ENCODE assay signal across 1 cellular context in the genomic region with DNA sequence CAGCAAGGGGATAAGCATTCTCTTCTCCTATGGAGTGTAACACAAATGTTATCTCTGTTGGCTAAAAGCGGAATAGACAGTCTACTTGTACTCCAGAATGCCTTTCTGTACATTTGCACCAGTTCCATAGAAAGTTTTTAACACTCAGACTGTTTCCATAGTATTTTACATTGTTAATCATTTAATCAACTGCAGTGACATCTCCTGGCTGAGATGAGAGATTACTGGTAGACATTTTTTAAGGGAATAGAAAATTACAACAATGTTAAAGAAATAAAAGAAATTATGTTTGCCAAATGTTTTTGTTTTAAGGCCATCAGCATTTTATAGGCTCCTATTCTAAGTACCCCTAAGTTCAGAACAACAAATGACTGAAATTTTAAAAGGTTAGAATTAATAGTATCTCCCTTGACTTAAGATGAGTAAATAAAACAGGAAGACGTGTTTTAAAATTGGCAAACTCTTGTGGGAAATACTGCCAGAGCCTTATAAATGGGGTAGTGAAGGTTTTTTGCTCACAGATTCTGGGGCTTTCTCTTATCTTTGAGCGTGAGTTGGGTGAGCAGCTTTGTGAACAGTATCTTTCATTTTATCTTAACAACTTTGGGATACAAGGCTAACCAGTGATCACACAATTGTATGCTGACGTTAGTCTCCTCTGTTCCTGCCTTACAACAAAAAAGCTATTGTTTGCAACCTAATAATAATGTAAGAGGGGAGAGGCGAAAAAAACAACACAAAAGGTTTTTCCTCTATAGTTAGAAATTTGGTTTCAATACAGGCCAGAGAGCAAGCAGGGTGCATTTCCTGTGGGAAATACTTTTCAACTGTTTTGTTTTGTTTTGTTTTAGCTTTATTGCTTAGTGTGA.
TF ChIP-seq lines count a peak whose summit lies in the region.

No MANE protein-coding gene starts in this region.

TF ChIP-seq in liver, 16 proteins besides CTCF, POLR2A, EP300 and RAD21 (continued from another document):
- TF ChIP-seq, protein P1, sequence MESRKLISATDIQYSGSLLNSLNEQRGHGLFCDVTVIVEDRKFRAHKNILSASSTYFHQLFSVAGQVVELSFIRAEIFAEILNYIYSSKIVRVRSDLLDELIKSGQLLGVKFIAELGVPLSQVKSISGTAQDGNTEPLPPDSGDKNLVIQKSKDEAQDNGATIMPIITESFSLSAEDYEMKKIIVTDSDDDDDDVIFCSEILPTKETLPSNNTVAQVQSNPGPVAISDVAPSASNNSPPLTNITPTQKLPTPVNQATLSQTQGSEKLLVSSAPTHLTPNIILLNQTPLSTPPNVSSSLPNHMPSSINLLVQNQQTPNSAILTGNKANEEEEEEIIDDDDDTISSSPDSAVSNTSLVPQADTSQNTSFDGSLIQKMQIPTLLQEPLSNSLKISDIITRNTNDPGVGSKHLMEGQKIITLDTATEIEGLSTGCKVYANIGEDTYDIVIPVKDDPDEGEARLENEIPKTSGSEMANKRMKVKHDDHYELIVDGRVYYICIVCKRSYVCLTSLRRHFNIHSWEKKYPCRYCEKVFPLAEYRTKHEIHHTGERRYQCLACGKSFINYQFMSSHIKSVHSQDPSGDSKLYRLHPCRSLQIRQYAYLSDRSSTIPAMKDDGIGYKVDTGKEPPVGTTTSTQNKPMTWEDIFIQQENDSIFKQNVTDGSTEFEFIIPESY (IDR thresholded peaks at IDR 0.05), result no peak
- TF ChIP-seq NR2F2 (IDR thresholded peaks at IDR 0.05) (no peak), FOXA1 (IDR thresholded peaks at IDR 0.05) (no peak), RXRA (IDR thresholded peaks at IDR 0.05) (no peak), FOXA2 (IDR thresholded peaks at IDR 0.05) (no peak), EGR1 (IDR thresholded peaks at IDR 0.05; ENCODE audit: low read depth in 2 of 2) (no peak), JUND (IDR thresholded peaks at IDR 0.05) (no peak), HNF4G (IDR thresholded peaks at IDR 0.05) (no peak), SP1 (IDR thresholded peaks at IDR 0.05) (no peak)
- TF ChIP-seq, protein P2, sequence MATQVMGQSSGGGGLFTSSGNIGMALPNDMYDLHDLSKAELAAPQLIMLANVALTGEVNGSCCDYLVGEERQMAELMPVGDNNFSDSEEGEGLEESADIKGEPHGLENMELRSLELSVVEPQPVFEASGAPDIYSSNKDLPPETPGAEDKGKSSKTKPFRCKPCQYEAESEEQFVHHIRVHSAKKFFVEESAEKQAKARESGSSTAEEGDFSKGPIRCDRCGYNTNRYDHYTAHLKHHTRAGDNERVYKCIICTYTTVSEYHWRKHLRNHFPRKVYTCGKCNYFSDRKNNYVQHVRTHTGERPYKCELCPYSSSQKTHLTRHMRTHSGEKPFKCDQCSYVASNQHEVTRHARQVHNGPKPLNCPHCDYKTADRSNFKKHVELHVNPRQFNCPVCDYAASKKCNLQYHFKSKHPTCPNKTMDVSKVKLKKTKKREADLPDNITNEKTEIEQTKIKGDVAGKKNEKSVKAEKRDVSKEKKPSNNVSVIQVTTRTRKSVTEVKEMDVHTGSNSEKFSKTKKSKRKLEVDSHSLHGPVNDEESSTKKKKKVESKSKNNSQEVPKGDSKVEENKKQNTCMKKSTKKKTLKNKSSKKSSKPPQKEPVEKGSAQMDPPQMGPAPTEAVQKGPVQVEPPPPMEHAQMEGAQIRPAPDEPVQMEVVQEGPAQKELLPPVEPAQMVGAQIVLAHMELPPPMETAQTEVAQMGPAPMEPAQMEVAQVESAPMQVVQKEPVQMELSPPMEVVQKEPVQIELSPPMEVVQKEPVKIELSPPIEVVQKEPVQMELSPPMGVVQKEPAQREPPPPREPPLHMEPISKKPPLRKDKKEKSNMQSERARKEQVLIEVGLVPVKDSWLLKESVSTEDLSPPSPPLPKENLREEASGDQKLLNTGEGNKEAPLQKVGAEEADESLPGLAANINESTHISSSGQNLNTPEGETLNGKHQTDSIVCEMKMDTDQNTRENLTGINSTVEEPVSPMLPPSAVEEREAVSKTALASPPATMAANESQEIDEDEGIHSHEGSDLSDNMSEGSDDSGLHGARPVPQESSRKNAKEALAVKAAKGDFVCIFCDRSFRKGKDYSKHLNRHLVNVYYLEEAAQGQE (IDR thresholded peaks at IDR 0.05), result no peak
- TF ChIP-seq, protein P3, sequence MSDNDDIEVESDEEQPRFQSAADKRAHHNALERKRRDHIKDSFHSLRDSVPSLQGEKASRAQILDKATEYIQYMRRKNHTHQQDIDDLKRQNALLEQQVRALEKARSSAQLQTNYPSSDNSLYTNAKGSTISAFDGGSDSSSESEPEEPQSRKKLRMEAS (IDR thresholded peaks at IDR 0.05), result no peak
- TF ChIP-seq, protein P4, sequence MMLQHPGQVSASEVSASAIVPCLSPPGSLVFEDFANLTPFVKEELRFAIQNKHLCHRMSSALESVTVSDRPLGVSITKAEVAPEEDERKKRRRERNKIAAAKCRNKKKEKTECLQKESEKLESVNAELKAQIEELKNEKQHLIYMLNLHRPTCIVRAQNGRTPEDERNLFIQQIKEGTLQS (IDR thresholded peaks at IDR 0.05), result no peak
TF ChIP-seq in liver: peak in this region for 0.
